ENCODE assay signal across 1 cellular context in the genomic region with DNA sequence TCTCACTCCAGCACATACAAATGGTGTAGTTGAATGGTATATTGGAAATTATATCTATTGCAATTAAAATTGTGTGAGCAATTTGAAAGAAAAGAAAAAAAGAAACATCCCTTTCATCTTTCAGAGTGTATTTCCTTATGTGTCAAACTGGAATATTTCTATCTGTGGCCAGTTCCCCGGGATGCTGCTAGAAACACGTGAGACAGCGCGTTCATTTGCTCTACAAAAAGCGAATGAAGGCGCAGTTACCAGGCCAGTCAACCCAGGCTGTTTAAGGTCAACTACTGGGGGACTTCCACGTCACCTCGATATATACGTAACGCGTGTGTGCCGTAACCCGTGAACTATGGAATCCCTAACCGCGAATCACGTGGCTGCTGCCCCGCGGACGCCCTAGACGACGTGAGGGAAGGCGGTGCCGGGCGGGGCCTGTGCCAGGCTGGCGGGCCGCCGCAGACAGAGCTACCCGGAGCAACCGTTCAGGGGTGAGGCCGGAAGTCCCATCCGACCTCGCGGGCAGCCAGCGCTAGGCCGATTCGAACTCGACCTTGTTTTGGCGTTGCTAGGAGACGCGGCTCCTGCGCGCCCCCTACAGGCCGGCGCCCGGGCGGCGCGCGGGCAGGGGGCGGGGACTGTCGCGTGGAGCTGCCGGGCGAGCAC.
A peak's percentile ranks its signal among the peaks of the same experiment; 100 is the strongest.
TF ChIP-seq lines count a peak whose summit lies in the region.

No MANE protein-coding gene starts in this region.

TF ChIP-seq in H1, 55 proteins besides CTCF, POLR2A, EP300 and RAD21:
- TF ChIP-seq CREB1 (IDR thresholded peaks at IDR 0.05) (peak; percentile 63), SP1 (IDR thresholded peaks at IDR 0.05; ENCODE audit: low read depth, low read length) (peak; percentile 41; the same call in 1 of the 2 replicates), SIN3A (conservative IDR thresholded peaks at IDR 0.05 in 1 of 2, IDR thresholded peaks at IDR 0.05 in 1 of 2; ENCODE audit: low read depth in 1 of 2, low read length in 2 of 2) (peak; percentile 62 to 88; a peak in 3 of 4 replicates), TBP (IDR thresholded peaks at IDR 0.05; ENCODE audit: low read depth, low read length) (peak; percentile 61; the same call in 1 of the 2 replicates), CBX5 (IDR thresholded peaks at IDR 0.05; ENCODE audit: low read depth, low read length) (no peak), GABPA (IDR thresholded peaks at IDR 0.05; ENCODE audit: borderline replicate concordance, insufficient read depth, low read length) (no peak), BACH1 (IDR thresholded peaks at IDR 0.05; ENCODE audit: low read length) (0 out of 2 replicates have a peak, but pooled peaks have one; percentile 11), NANOG (IDR thresholded peaks at IDR 0.05; ENCODE audit: insufficient read depth, low read depth, low read length, poor library complexity, severe bottlenecking) (peak; percentile 1), FOSL1 (IDR thresholded peaks at IDR 0.05; ENCODE audit: insufficient read depth, low read depth, low read length) (0 out of 2 replicates have a peak, but pooled peaks have one; percentile 20), TAF7 (optimal IDR thresholded peaks at IDR 0.05; ENCODE audit: borderline replicate concordance, low read depth, low read length) (peak; percentile 34), YY1 (IDR thresholded peaks at IDR 0.05; ENCODE audit: low read depth, low read length) (peak; percentile 13; the same call in 1 of the 2 replicates), KDM1A (IDR thresholded peaks at IDR 0.05; ENCODE audit: borderline replicate concordance, low read length) (no peak), BRCA1 (IDR thresholded peaks at IDR 0.05; ENCODE audit: low read depth, low read length) (no peak), POLR2AphosphoS5 (IDR thresholded peaks at IDR 0.05; ENCODE audit: low read depth, low read length) (peak; percentile 47; the same call in 1 of the 2 replicates), HDAC6 (IDR thresholded peaks at IDR 0.05; ENCODE audit: low read depth, low read length) (no peak), CHD2 (IDR thresholded peaks at IDR 0.05; ENCODE audit: low read length) (0 out of 2 replicates have a peak, but pooled peaks have one; percentile 26), TAF1 (IDR thresholded peaks at IDR 0.05; ENCODE audit: low read depth, low read length) (peak; percentile 54)
- TF ChIP-seq, protein P1, sequence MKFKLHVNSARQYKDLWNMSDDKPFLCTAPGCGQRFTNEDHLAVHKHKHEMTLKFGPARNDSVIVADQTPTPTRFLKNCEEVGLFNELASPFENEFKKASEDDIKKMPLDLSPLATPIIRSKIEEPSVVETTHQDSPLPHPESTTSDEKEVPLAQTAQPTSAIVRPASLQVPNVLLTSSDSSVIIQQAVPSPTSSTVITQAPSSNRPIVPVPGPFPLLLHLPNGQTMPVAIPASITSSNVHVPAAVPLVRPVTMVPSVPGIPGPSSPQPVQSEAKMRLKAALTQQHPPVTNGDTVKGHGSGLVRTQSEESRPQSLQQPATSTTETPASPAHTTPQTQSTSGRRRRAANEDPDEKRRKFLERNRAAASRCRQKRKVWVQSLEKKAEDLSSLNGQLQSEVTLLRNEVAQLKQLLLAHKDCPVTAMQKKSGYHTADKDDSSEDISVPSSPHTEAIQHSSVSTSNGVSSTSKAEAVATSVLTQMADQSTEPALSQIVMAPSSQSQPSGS (IDR thresholded peaks at IDR 0.05; ENCODE audit: low read length), result no peak
- TF ChIP-seq, protein P2, sequence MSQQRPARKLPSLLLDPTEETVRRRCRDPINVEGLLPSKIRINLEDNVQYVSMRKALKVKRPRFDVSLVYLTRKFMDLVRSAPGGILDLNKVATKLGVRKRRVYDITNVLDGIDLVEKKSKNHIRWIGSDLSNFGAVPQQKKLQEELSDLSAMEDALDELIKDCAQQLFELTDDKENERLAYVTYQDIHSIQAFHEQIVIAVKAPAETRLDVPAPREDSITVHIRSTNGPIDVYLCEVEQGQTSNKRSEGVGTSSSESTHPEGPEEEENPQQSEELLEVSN (IDR thresholded peaks at IDR 0.05), result peak; percentile 87
- TF ChIP-seq, protein P3, sequence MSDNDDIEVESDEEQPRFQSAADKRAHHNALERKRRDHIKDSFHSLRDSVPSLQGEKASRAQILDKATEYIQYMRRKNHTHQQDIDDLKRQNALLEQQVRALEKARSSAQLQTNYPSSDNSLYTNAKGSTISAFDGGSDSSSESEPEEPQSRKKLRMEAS (IDR thresholded peaks at IDR 0.05), result peak; percentile 95
- TF ChIP-seq, protein P4, sequence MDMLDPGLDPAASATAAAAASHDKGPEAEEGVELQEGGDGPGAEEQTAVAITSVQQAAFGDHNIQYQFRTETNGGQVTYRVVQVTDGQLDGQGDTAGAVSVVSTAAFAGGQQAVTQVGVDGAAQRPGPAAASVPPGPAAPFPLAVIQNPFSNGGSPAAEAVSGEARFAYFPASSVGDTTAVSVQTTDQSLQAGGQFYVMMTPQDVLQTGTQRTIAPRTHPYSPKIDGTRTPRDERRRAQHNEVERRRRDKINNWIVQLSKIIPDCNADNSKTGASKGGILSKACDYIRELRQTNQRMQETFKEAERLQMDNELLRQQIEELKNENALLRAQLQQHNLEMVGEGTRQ (IDR thresholded peaks at IDR 0.05; ENCODE audit: low read length), result peak; percentile 62
